8 cellular contexts compared by ENCODE assay signal in genomic region chr2:20962939-20963543, GRCh38.
DNase-seq lines count a peak whose midpoint lies in the region; ATAC-seq and TF ChIP-seq lines count a peak whose summit lies in the region.

No MANE protein-coding gene starts in this region.

- peak; percentile 91 for TF ChIP-seq CTCF in endothelial cell (IDR thresholded peaks at IDR 0.05; ENCODE audit: unreplicated experiment)

- H3K27me3 Mint-ChIP-seq in endothelial cell (ENCODE audit: unreplicated experiment), result peaks cover 8% of the 10 kb centered on the region

- H3K36me3 Mint-ChIP-seq in endothelial cell (ENCODE audit: low read depth, unreplicated experiment), result no peaks in the 10 kb centered on the region

- no peak overlapping the region for H3K27ac Mint-ChIP-seq in endothelial cell (ENCODE audit: unreplicated experiment)

- H3K9me3 Mint-ChIP-seq in endothelial cell (ENCODE audit: unreplicated experiment), result no peaks in the 10 kb centered on the region

- ATAC-seq in GM18907 (IDR thresholded peaks at IDR 0.05; ENCODE audit: unreplicated experiment) (peak; percentile 85), HG03439 (IDR thresholded peaks at IDR 0.05; ENCODE audit: unreplicated experiment) (peak; percentile 71)

- no peak overlapping the region for H3K4me3 Mint-ChIP-seq in endothelial cell (ENCODE audit: unreplicated experiment)

- DNase-seq in AML-193 (lab: John Stamatoyannopoulos, UW), result peak; percentile 38 to 44
- DNase-seq in NCI-H82 (lab: John Stamatoyannopoulos, UW), result peak; percentile 92
- DNase-seq in activated CD8-positive, alpha-beta memory T cell treated with anti-CD3 and anti-CD28 coated beads for 4 hours (ENCODE audit: low read depth in 2 of 2), result peak; percentile 19 to 45
- peak; percentile 80 for DNase-seq in endothelial cell (ENCODE audit: low spot score)
- peak; percentile 23 for DNase-seq in middle frontal gyrus (ENCODE audit: extremely low spot score, low spot score)
- peak; percentile 47 for DNase-seq in stimulated activated CD8-positive, alpha-beta memory T cell treated with anti-CD3 and anti-CD28 coated beads, Interleukin-4, amount 100 ng/mL, for 24 hours (ENCODE audit: low read depth)

- peaks cover 21% of the 10 kb centered on the region for H3K4me1 Mint-ChIP-seq in endothelial cell (ENCODE audit: unreplicated experiment)

Comparison
In these comparisons a context has a peak if more than half of its experiments do, and no peak if none do; other contexts are left out.
1. Peak in every context shown above with its lines: DNase-seq and ATAC-seq.
2. DNase-seq: peak in every context shown above with its lines; median percentile 92 in NCI-H82; 80 in endothelial cell; 47 in stimulated activated CD8-positive, alpha-beta memory T cell treated with anti-CD3 and anti-CD28 coated beads, Interleukin-4, amount 100 ng/mL, for 24 hours; 41 in AML-193; 32 in activated CD8-positive, alpha-beta memory T cell treated with anti-CD3 and anti-CD28 coated beads for 4 hours; 23 in middle frontal gyrus.